In genomic region chr14:74898694-74899093, GRCh38 we compare ENCODE assay signal across 1 cellular context.
TF ChIP-seq lines count a peak whose summit lies in the region.

No MANE protein-coding gene starts in this region.

TF ChIP-seq in HepG2, 621 proteins besides CTCF, POLR2A, EP300 and RAD21 (continued from another document and continues in another):
- TF ChIP-seq, protein P1, sequence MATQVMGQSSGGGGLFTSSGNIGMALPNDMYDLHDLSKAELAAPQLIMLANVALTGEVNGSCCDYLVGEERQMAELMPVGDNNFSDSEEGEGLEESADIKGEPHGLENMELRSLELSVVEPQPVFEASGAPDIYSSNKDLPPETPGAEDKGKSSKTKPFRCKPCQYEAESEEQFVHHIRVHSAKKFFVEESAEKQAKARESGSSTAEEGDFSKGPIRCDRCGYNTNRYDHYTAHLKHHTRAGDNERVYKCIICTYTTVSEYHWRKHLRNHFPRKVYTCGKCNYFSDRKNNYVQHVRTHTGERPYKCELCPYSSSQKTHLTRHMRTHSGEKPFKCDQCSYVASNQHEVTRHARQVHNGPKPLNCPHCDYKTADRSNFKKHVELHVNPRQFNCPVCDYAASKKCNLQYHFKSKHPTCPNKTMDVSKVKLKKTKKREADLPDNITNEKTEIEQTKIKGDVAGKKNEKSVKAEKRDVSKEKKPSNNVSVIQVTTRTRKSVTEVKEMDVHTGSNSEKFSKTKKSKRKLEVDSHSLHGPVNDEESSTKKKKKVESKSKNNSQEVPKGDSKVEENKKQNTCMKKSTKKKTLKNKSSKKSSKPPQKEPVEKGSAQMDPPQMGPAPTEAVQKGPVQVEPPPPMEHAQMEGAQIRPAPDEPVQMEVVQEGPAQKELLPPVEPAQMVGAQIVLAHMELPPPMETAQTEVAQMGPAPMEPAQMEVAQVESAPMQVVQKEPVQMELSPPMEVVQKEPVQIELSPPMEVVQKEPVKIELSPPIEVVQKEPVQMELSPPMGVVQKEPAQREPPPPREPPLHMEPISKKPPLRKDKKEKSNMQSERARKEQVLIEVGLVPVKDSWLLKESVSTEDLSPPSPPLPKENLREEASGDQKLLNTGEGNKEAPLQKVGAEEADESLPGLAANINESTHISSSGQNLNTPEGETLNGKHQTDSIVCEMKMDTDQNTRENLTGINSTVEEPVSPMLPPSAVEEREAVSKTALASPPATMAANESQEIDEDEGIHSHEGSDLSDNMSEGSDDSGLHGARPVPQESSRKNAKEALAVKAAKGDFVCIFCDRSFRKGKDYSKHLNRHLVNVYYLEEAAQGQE (IDR thresholded peaks at IDR 0.05; ENCODE audit: borderline replicate concordance in 1 of 2, low read depth in 1 of 2, low read length in 2 of 2) = peak in 1 of 2 experiments; percentile 36; a peak in 1 of 4 replicates
- TF ChIP-seq SP4 (CRISPR knock-in tag; IDR thresholded peaks at IDR 0.05) = 0 out of 2 replicates have a peak, but pooled peaks have one; percentile 43
- 0 out of 2 replicates have a peak, but pooled peaks have one; percentile 70 for TF ChIP-seq ZNF232 (CRISPR knock-in tag; IDR thresholded peaks at IDR 0.05; ENCODE audit: borderline replicate concordance)
- TF ChIP-seq MTA1 (CRISPR knock-in tag; IDR thresholded peaks at IDR 0.05; ENCODE audit: borderline replicate concordance) = peak; percentile 83; the same call in 1 of the 2 replicates
- TF ChIP-seq TOE1 (CRISPR knock-in tag; IDR thresholded peaks at IDR 0.05) = no peak
- TF ChIP-seq FOXA3 (CRISPR knock-in tag; IDR thresholded peaks at IDR 0.05) = peak; percentile 86
- TF ChIP-seq, protein P2, sequence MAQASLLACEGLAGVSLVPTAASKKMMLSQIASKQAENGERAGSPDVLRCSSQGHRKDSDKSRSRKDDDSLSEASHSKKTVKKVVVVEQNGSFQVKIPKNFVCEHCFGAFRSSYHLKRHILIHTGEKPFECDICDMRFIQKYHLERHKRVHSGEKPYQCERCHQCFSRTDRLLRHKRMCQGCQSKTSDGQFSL (CRISPR knock-in tag; IDR thresholded peaks at IDR 0.05) = no peak
- TF ChIP-seq, protein P3, sequence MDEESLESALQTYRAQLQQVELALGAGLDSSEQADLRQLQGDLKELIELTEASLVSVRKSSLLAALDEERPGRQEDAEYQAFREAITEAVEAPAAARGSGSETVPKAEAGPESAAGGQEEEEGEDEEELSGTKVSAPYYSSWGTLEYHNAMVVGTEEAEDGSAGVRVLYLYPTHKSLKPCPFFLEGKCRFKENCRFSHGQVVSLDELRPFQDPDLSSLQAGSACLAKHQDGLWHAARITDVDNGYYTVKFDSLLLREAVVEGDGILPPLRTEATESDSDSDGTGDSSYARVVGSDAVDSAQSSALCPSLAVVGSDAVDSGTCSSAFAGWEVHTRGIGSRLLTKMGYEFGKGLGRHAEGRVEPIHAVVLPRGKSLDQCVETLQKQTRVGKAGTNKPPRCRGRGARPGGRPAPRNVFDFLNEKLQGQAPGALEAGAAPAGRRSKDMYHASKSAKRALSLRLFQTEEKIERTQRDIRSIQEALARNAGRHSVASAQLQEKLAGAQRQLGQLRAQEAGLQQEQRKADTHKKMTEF (CRISPR knock-in tag; IDR thresholded peaks at IDR 0.05) = peak; percentile 88
- TF ChIP-seq ZNF18 (CRISPR knock-in tag; IDR thresholded peaks at IDR 0.05; ENCODE audit: insufficient replicate concordance) = peak; percentile 43
- peak; percentile 92 for TF ChIP-seq ZFY (CRISPR knock-in tag; IDR thresholded peaks at IDR 0.05)
- peak; percentile 60 for TF ChIP-seq ZNF556 (CRISPR knock-in tag; IDR thresholded peaks at IDR 0.05; ENCODE audit: borderline replicate concordance)
- TF ChIP-seq NR3C1 (CRISPR knock-in tag; IDR thresholded peaks at IDR 0.05) = no peak
- TF ChIP-seq RXRB (CRISPR knock-in tag; IDR thresholded peaks at IDR 0.05; ENCODE audit: borderline replicate concordance) = peak; percentile 86
- TF ChIP-seq THAP11 (CRISPR knock-in tag; IDR thresholded peaks at IDR 0.05) = peak; percentile 84
- peak; percentile 77; the same call in 1 of the 2 replicates for TF ChIP-seq ERF (CRISPR knock-in tag; IDR thresholded peaks at IDR 0.05)
- TF ChIP-seq CEBPG (CRISPR knock-in tag; IDR thresholded peaks at IDR 0.05) = 0 out of 2 replicates have a peak, but pooled peaks have one; percentile 5
- peak; percentile 99 for TF ChIP-seq MXD4 (CRISPR knock-in tag; IDR thresholded peaks at IDR 0.05)
- TF ChIP-seq, protein P4, sequence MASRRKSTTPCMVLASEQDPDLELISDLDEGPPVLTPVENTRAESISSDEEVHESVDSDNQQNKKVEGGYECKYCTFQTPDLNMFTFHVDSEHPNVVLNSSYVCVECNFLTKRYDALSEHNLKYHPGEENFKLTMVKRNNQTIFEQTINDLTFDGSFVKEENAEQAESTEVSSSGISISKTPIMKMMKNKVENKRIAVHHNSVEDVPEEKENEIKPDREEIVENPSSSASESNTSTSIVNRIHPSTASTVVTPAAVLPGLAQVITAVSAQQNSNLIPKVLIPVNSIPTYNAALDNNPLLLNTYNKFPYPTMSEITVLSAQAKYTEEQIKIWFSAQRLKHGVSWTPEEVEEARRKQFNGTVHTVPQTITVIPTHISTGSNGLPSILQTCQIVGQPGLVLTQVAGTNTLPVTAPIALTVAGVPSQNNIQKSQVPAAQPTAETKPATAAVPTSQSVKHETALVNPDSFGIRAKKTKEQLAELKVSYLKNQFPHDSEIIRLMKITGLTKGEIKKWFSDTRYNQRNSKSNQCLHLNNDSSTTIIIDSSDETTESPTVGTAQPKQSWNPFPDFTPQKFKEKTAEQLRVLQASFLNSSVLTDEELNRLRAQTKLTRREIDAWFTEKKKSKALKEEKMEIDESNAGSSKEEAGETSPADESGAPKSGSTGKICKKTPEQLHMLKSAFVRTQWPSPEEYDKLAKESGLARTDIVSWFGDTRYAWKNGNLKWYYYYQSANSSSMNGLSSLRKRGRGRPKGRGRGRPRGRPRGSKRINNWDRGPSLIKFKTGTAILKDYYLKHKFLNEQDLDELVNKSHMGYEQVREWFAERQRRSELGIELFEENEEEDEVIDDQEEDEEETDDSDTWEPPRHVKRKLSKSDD (CRISPR knock-in tag; IDR thresholded peaks at IDR 0.05; ENCODE audit: low read depth) = peak; percentile 80
- peak; percentile 96 for TF ChIP-seq PAXIP1 (CRISPR knock-in tag; conservative IDR thresholded peaks at IDR 0.05)
- TF ChIP-seq ZNF547 (CRISPR knock-in tag; IDR thresholded peaks at IDR 0.05) = no peak
- TF ChIP-seq HBP1 (CRISPR knock-in tag; IDR thresholded peaks at IDR 0.05; ENCODE audit: low read depth) = peak; percentile 93; the same call in 1 of the 2 replicates
- TF ChIP-seq NRL (CRISPR knock-in tag; IDR thresholded peaks at IDR 0.05; ENCODE audit: borderline replicate concordance) = peak; percentile 78; the same call in 1 of the 2 replicates
- no peak for TF ChIP-seq ZNF333 (CRISPR knock-in tag; IDR thresholded peaks at IDR 0.05; ENCODE audit: borderline replicate concordance)
- TF ChIP-seq GABPB1 (CRISPR knock-in tag; IDR thresholded peaks at IDR 0.05) = peak; percentile 73
- no peak for TF ChIP-seq ZNF781 (CRISPR knock-in tag; IDR thresholded peaks at IDR 0.05; ENCODE audit: borderline replicate concordance, not compliant biosample characterization)
- peak; percentile 57; the same call in 1 of the 2 replicates for TF ChIP-seq SMYD3 (CRISPR knock-in tag; IDR thresholded peaks at IDR 0.05)
- TF ChIP-seq CBX1 (IDR thresholded peaks at IDR 0.05; ENCODE audit: low read depth) = no peak
- TF ChIP-seq ZSCAN22 (CRISPR knock-in tag; IDR thresholded peaks at IDR 0.05) = no peak
- no peak for TF ChIP-seq ZNF83 (CRISPR knock-in tag; IDR thresholded peaks at IDR 0.05; ENCODE audit: borderline replicate concordance)
- TF ChIP-seq, protein P5, sequence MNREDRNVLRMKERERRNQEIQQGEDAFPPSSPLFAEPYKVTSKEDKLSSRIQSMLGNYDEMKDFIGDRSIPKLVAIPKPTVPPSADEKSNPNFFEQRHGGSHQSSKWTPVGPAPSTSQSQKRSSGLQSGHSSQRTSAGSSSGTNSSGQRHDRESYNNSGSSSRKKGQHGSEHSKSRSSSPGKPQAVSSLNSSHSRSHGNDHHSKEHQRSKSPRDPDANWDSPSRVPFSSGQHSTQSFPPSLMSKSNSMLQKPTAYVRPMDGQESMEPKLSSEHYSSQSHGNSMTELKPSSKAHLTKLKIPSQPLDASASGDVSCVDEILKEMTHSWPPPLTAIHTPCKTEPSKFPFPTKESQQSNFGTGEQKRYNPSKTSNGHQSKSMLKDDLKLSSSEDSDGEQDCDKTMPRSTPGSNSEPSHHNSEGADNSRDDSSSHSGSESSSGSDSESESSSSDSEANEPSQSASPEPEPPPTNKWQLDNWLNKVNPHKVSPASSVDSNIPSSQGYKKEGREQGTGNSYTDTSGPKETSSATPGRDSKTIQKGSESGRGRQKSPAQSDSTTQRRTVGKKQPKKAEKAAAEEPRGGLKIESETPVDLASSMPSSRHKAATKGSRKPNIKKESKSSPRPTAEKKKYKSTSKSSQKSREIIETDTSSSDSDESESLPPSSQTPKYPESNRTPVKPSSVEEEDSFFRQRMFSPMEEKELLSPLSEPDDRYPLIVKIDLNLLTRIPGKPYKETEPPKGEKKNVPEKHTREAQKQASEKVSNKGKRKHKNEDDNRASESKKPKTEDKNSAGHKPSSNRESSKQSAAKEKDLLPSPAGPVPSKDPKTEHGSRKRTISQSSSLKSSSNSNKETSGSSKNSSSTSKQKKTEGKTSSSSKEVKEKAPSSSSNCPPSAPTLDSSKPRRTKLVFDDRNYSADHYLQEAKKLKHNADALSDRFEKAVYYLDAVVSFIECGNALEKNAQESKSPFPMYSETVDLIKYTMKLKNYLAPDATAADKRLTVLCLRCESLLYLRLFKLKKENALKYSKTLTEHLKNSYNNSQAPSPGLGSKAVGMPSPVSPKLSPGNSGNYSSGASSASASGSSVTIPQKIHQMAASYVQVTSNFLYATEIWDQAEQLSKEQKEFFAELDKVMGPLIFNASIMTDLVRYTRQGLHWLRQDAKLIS (CRISPR knock-in tag; IDR thresholded peaks at IDR 0.05) = no peak
- TF ChIP-seq GATAD1 (CRISPR knock-in tag; IDR thresholded peaks at IDR 0.05) = peak; percentile 48; the same call in 1 of the 2 replicates
- TF ChIP-seq U2AF1 (optimal IDR thresholded peaks at IDR 0.05; ENCODE audit: low read depth, low read length) = peak; percentile 59
- TF ChIP-seq ZFAT (CRISPR knock-in tag; conservative IDR thresholded peaks at IDR 0.05) = no peak
- TF ChIP-seq GLI4 (CRISPR knock-in tag; IDR thresholded peaks at IDR 0.05; ENCODE audit: borderline replicate concordance) = no peak; the same call in 1 of the 2 replicates
- no peak for TF ChIP-seq ZEB1 (IDR thresholded peaks at IDR 0.05; ENCODE audit: insufficient replicate concordance, low read depth)
- peak; percentile 81 for TF ChIP-seq BHLHE40 (IDR thresholded peaks at IDR 0.05; ENCODE audit: low read length)
- TF ChIP-seq SOX6 (IDR thresholded peaks at IDR 0.05) = no peak
- TF ChIP-seq SOX6 (CRISPR knock-in tag; IDR thresholded peaks at IDR 0.05) = peak; percentile 67; the same call in 1 of the 2 replicates
- peak; percentile 92 for TF ChIP-seq HDAC1 (CRISPR knock-in tag; IDR thresholded peaks at IDR 0.05)
- 0 out of 2 replicates have a peak, but pooled peaks have one; percentile 37 for TF ChIP-seq RFXANK (CRISPR knock-in tag; IDR thresholded peaks at IDR 0.05)
- TF ChIP-seq ZNF788 (CRISPR knock-in tag; IDR thresholded peaks at IDR 0.05; ENCODE audit: borderline replicate concordance) = peak; percentile 65; the same call in 1 of the 2 replicates
- peak; percentile 67; the same call in 1 of the 2 replicates for TF ChIP-seq ZBTB34 (CRISPR knock-in tag; IDR thresholded peaks at IDR 0.05)
